Comparison of ENCODE assay signal across 22 cellular contexts in the genomic region with DNA sequence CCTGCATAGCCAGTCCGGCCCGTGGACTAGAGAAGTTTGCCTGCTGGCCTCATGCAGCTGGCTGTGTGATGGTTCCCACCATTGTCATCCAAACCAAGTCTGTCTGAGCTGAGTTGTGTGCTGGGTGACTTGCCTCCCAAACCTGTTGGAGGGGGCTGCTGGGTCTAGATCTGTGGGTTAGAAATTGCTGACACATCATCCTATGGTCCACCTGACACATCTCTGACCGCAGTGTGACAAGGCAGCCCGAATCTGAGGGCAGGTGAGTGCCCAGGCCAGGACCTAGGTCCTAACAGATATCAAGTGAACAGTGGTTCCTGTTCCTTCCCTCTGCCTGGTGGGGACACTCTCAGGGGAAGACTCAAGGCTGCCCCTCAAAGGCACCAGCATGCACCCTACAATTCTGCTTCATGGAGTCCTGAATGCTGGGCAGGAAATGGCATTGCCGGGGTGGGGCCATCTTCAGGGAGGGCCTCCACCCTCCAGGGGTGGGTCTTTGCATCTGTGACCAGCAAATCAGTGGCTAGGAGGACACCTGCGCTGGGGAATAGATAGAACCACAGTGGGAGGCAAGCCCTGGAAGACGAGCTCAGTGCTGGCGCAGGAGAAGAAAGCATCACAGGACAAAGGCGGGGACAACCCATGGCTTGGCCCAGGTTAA.
DNase-seq lines count a peak whose midpoint lies in the region; ATAC-seq and TF ChIP-seq lines count a peak whose summit lies in the region.
"Had no signal": no experiment of that assay in that cellular context is flagged by ENCODE, and none has a peak within 500 bp of the region (broad histone marks: within the 10 kb centered on the region; RNA-seq: fewer than 3 reads in every experiment).

No MANE protein-coding gene starts in this region.

- no peak overlapping the region for H3K4me3 Mint-ChIP-seq in activated naive CD4-positive, alpha-beta T cell treated with anti-CD3 and anti-CD28 coated beads, Interleukin-2, amount 10 ng/mL, durations not matched to agents 7 days and 5 days
- H3K4me3 Mint-ChIP-seq in activated naive CD4-positive, alpha-beta T cell treated with anti-CD3 and anti-CD28 coated beads for 36 hours, result no peak overlapping the region
- no peak overlapping the region for H3K4me3 Mint-ChIP-seq in activated T-helper 17 cell treated with anti-CD3 and anti-CD28 coated beads, Interleukin-2, amount 50 U/mL, for 72 hours
- H3K4me3 Mint-ChIP-seq: activated B cell treated with CpG ODN at 0.5 μM for 24 hours; activated CD8-positive, alpha-beta T cell treated with anti-CD3 and anti-CD28 coated beads for 36 hours; activated T-cell treated with anti-CD3 and anti-CD28 coated beads, Interleukin-2, amount 50 U/mL, for 24 hours; B cell; nephron had no signal

- no peaks in the 10 kb centered on the region for H3K36me3 Mint-ChIP-seq in activated naive CD4-positive, alpha-beta T cell treated with anti-CD3 and anti-CD28 coated beads, Interleukin-2, amount 10 ng/mL, durations not matched to agents 7 days and 5 days
- H3K36me3 Mint-ChIP-seq in activated naive CD4-positive, alpha-beta T cell treated with anti-CD3 and anti-CD28 coated beads for 36 hours (ENCODE audit: low read depth), result no peaks in the 10 kb centered on the region
- no peaks in the 10 kb centered on the region for H3K36me3 Mint-ChIP-seq in activated T-helper 17 cell treated with anti-CD3 and anti-CD28 coated beads, Interleukin-2, amount 50 U/mL, for 72 hours (ENCODE audit: low read depth)

- no peak overlapping the region for H3K4me3 ChIP-seq in Peyer's patch
- H3K4me3 ChIP-seq: heart left ventricle, left lung, MG63, thoracic aorta had no signal

- no peak for TF ChIP-seq POLR2A in Peyer's patch (IDR thresholded peaks at IDR 0.05)

- no peaks in the 10 kb centered on the region for H3K27me3 ChIP-seq in Peyer's patch
- H3K27me3 ChIP-seq: heart left ventricle, left lung, MG63 had no signal

- no peak overlapping the region for H3K27ac ChIP-seq in Peyer's patch
- H3K27ac ChIP-seq: heart left ventricle, left lung, RWPE1, thoracic aorta had no signal

- H3K27ac Mint-ChIP-seq in activated naive CD4-positive, alpha-beta T cell treated with anti-CD3 and anti-CD28 coated beads, Interleukin-2, amount 10 ng/mL, durations not matched to agents 7 days and 5 days, result no peak overlapping the region
- H3K27ac Mint-ChIP-seq in activated naive CD4-positive, alpha-beta T cell treated with anti-CD3 and anti-CD28 coated beads for 36 hours, result no peak overlapping the region
- no peak overlapping the region for H3K27ac Mint-ChIP-seq in activated T-helper 17 cell treated with anti-CD3 and anti-CD28 coated beads, Interleukin-2, amount 50 U/mL, for 72 hours
- H3K27ac Mint-ChIP-seq: activated B cell treated with CpG ODN at 0.5 μM for 24 hours; activated CD8-positive, alpha-beta T cell treated with anti-CD3 and anti-CD28 coated beads for 36 hours; activated T-cell treated with anti-CD3 and anti-CD28 coated beads, Interleukin-2, amount 50 U/mL, for 24 hours; B cell; nephron; progenitor cell of endocrine pancreas had no signal

- peaks cover 16% of the 10 kb centered on the region for H3K4me1 Mint-ChIP-seq in activated naive CD4-positive, alpha-beta T cell treated with anti-CD3 and anti-CD28 coated beads, Interleukin-2, amount 10 ng/mL, durations not matched to agents 7 days and 5 days
- H3K4me1 Mint-ChIP-seq in activated naive CD4-positive, alpha-beta T cell treated with anti-CD3 and anti-CD28 coated beads for 36 hours (ENCODE audit: low read depth), result no peaks in the 10 kb centered on the region
- peaks cover 6% of the 10 kb centered on the region for H3K4me1 Mint-ChIP-seq in activated T-helper 17 cell treated with anti-CD3 and anti-CD28 coated beads, Interleukin-2, amount 50 U/mL, for 72 hours
- H3K4me1 Mint-ChIP-seq: activated B cell treated with CpG ODN at 0.5 μM for 24 hours, B cell had no signal

- peaks cover 22% of the 10 kb centered on the region for H3K9me3 Mint-ChIP-seq in activated naive CD4-positive, alpha-beta T cell treated with anti-CD3 and anti-CD28 coated beads, Interleukin-2, amount 10 ng/mL, durations not matched to agents 7 days and 5 days
- peaks cover 19% of the 10 kb centered on the region for H3K9me3 Mint-ChIP-seq in activated naive CD4-positive, alpha-beta T cell treated with anti-CD3 and anti-CD28 coated beads for 36 hours
- H3K9me3 Mint-ChIP-seq in activated T-helper 17 cell treated with anti-CD3 and anti-CD28 coated beads, Interleukin-2, amount 50 U/mL, for 72 hours, result no peaks in the 10 kb centered on the region

- TF ChIP-seq CTCF in Peyer's patch (IDR thresholded peaks at IDR 0.05), result no peak

- no peak for ATAC-seq in activated T-helper 17 cell treated with anti-CD3 and anti-CD28 coated beads, Interleukin-2, amount 50 U/mL, for 72 hours (replicated peaks)
- no peak for ATAC-seq in HG02885 (IDR thresholded peaks at IDR 0.05; ENCODE audit: poor library complexity, unreplicated experiment)
- ATAC-seq: activated CD8-positive, alpha-beta T cell treated with anti-CD3 and anti-CD28 coated beads for 36 hours; heart left ventricle; left lung had no signal

- peak; percentile 17 for DNase-seq in activated naive CD4-positive, alpha-beta T cell treated with anti-CD3 and anti-CD28 coated beads, Interleukin-2, amount 10 ng/mL, durations not matched to agents 7 days and 5 days
- DNase-seq in activated naive CD4-positive, alpha-beta T cell treated with anti-CD3 and anti-CD28 coated beads for 36 hours, result no peak
- DNase-seq in Peyer's patch, result peak in 2 of 3 donors; percentile 27 to 29
- DNase-seq in mesenteric fat pad (ENCODE audit: low spot score), result peak; percentile 68
- DNase-seq in ureter (ENCODE audit: low spot score), result peak; percentile 20
- no peak for DNase-seq in NCI-H2029 treated with DMSO at 0.1 percent for 48 hours (lab: John Stamatoyannopoulos, UW)
- DNase-seq: activated B cell treated with CpG ODN at 0.5 μM for 24 hours; activated CD8-positive, alpha-beta T cell treated with anti-CD3 and anti-CD28 coated beads for 36 hours; activated naive CD4-positive, alpha-beta T cell; activated T-cell treated with anti-CD3 and anti-CD28 coated beads, Interleukin-2, amount 50 U/mL, for 24 hours; MG63; NCI-H1417 treated with DMSO at 0.1 percent for 48 hours; NCI-H524 had no signal

- H3K36me3 ChIP-seq in Peyer's patch, result no peaks in the 10 kb centered on the region
- H3K36me3 ChIP-seq: heart left ventricle, left lung, MG63, thoracic aorta had no signal

- CTCF ChIA-PET in activated naive CD4-positive, alpha-beta T cell treated with anti-CD3 and anti-CD28 coated beads, Interleukin-2, amount 10 ng/mL, durations not matched to agents 7 days and 5 days (lab: Charles Lee), result no interaction called here
- CTCF ChIA-PET in activated naive CD4-positive, alpha-beta T cell treated with anti-CD3 and anti-CD28 coated beads for 36 hours (lab: Charles Lee), result no interaction called here

- peaks cover 33% of the 10 kb centered on the region for H3K27me3 Mint-ChIP-seq in activated naive CD4-positive, alpha-beta T cell treated with anti-CD3 and anti-CD28 coated beads, Interleukin-2, amount 10 ng/mL, durations not matched to agents 7 days and 5 days
- H3K27me3 Mint-ChIP-seq in activated naive CD4-positive, alpha-beta T cell treated with anti-CD3 and anti-CD28 coated beads for 36 hours (ENCODE audit: low read depth), result no peaks in the 10 kb centered on the region
- no peaks in the 10 kb centered on the region for H3K27me3 Mint-ChIP-seq in activated T-helper 17 cell treated with anti-CD3 and anti-CD28 coated beads, Interleukin-2, amount 50 U/mL, for 72 hours
- H3K27me3 Mint-ChIP-seq: activated CD8-positive, alpha-beta T cell treated with anti-CD3 and anti-CD28 coated beads for 36 hours; activated T-cell treated with anti-CD3 and anti-CD28 coated beads, Interleukin-2, amount 50 U/mL, for 24 hours had no signal

- no peaks in the 10 kb centered on the region for H3K4me1 ChIP-seq in Peyer's patch
- H3K4me1 ChIP-seq: left lung had no signal

- intact Hi-C loops in activated naive CD4-positive, alpha-beta T cell treated with anti-CD3 and anti-CD28 coated beads for 36 hours (cut with micrococcal nuclease), result no loop called here

- peaks cover 0 to 3% (median 0%) of the 10 kb centered on the region in 4 donors for H3K9me3 ChIP-seq in Peyer's patch
- H3K9me3 ChIP-seq: thoracic aorta had no signal

Comparison
In these comparisons a context has a peak if more than half of its experiments do, and no peak if none do; other contexts are left out.
1. DNase-seq: peak in activated naive CD4-positive, alpha-beta T cell treated with anti-CD3 and anti-CD28 coated beads, Interleukin-2, amount 10 ng/mL, durations not matched to agents 7 days and 5 days (single experiment), Peyer's patch (2 of 3), mesenteric fat pad (single experiment) and ureter (single experiment); none in activated naive CD4-positive, alpha-beta T cell treated with anti-CD3 and anti-CD28 coated beads for 36 hours (single experiment) and NCI-H2029 treated with DMSO at 0.1 percent for 48 hours (single experiment).